In genomic region chr7:80974396-80975358, GRCh38 we compare ENCODE assay signal across 32 cellular contexts. TPM values are rescaled to one million over a fixed set of nuclear protein-coding genes. Genes with fewer than 3 reads are reported as not detected.
"Had no signal": no experiment of that assay in that cellular context is flagged by ENCODE, and none has a peak within 500 bp of the region (broad histone marks: within the 10 kb centered on the region; RNA-seq: fewer than 3 reads in every experiment).

No MANE protein-coding gene starts in this region.

- H3K4me3 Mint-ChIP-seq: activated naive CD4-positive, alpha-beta T cell treated with anti-CD3 and anti-CD28 coated beads for 36 hours; activated naive CD8-positive, alpha-beta T cell treated with anti-CD3 and anti-CD28 coated beads for 36 hours; central memory CD8-positive, alpha-beta T cell; mesothelial cell of epicardium; naive B cell; nephron progenitor cell; stimulated activated naive B cell treated with anti-CD40 and anti-IgM and Interleukin-4, amounts not matched to agents 10 μg/mL and 1 μg/mL and 100 μg/mL, for 72 hours; T-helper 2 cell treated with Interferon-gamma antibody and Interleukin-4, amounts not matched to agents 5 μg/mL and 100 μg/mL, for 36 hours had no signal

- H3K4me3 ChIP-seq: adrenal gland, ascending aorta, esophagus squamous epithelium, pancreas, prostate gland, stomach, tibial artery had no signal

- H3K36me3 ChIP-seq: adrenal gland, ascending aorta, esophagus squamous epithelium, pancreas, prostate gland, stomach, tibial artery had no signal

- H3K36me3 Mint-ChIP-seq: activated naive CD8-positive, alpha-beta T cell treated with anti-CD3 and anti-CD28 coated beads for 36 hours; naive B cell; stimulated activated naive B cell treated with anti-CD40 and anti-IgM and Interleukin-4, amounts not matched to agents 10 μg/mL and 1 μg/mL and 100 μg/mL, for 72 hours had no signal

- H3K27me3 Mint-ChIP-seq: activated naive CD8-positive, alpha-beta T cell treated with anti-CD3 and anti-CD28 coated beads for 36 hours; central memory CD8-positive, alpha-beta T cell; naive B cell; stimulated activated naive B cell treated with anti-CD40 and anti-IgM and Interleukin-4, amounts not matched to agents 10 μg/mL and 1 μg/mL and 100 μg/mL, for 72 hours had no signal

- H3K27me3 ChIP-seq: adrenal gland, ascending aorta, esophagus squamous epithelium, pancreas, stomach, tibial artery had no signal

- H3K27ac ChIP-seq: adrenal gland, ascending aorta, epithelial cell of prostate, esophagus squamous epithelium, pancreas, prostate gland, stomach, tibial artery had no signal

- H3K4me1 ChIP-seq: adrenal gland, ascending aorta, esophagus squamous epithelium, pancreas, prostate gland, stomach, tibial artery had no signal

- H3K4me1 Mint-ChIP-seq: activated naive CD8-positive, alpha-beta T cell treated with anti-CD3 and anti-CD28 coated beads for 36 hours; central memory CD8-positive, alpha-beta T cell; mesothelial cell of epicardium; naive B cell; nephron progenitor cell; stimulated activated naive B cell treated with anti-CD40 and anti-IgM and Interleukin-4, amounts not matched to agents 10 μg/mL and 1 μg/mL and 100 μg/mL, for 72 hours had no signal

- FAIRE-seq: bronchial epithelial cell, colon, endometrium, frontal cortex, pancreas, small intestine had no signal

- H3K27ac Mint-ChIP-seq: activated naive CD4-positive, alpha-beta T cell treated with anti-CD3 and anti-CD28 coated beads for 36 hours; activated naive CD8-positive, alpha-beta T cell treated with anti-CD3 and anti-CD28 coated beads for 36 hours; mesothelial cell of epicardium; naive B cell; nephron progenitor cell; stimulated activated naive B cell treated with anti-CD40 and anti-IgM and Interleukin-4, amounts not matched to agents 10 μg/mL and 1 μg/mL and 100 μg/mL, for 72 hours; T-helper 2 cell treated with Interferon-gamma antibody and Interleukin-4, amounts not matched to agents 5 μg/mL and 100 μg/mL, for 36 hours had no signal

- H3K9me3 ChIP-seq: adrenal gland, ascending aorta, esophagus squamous epithelium, pancreas, prostate gland, tibial artery had no signal

- DNase-seq: activated CD4-positive, alpha-beta T cell treated with anti-CD3 and anti-CD28 coated beads for 4 hours; activated CD4-positive, alpha-beta T cell treated with anti-CD3 and anti-CD28 coated beads, Interleukin-2, amount 50 U/mL, for 4 hours; activated effector memory CD4-positive, alpha-beta T cell treated with Interleukin-2 at 50 U/mL for 16 hours; activated naive CD4-positive, alpha-beta T cell treated with anti-CD3 and anti-CD28 coated beads for 36 hours; activated naive CD8-positive, alpha-beta T cell treated with anti-CD3 and anti-CD28 coated beads for 36 hours; activated T-cell treated with anti-CD3 and anti-CD28 coated beads for 4 hours; adrenal gland; effector CD8-positive, alpha-beta T cell; esophagus squamous epithelium; kidney; left colon; mammary epithelial cell; naive B cell; nephron progenitor cell; retina; small intestine; stimulated activated CD4-positive, alpha-beta T cell treated with anti-CD3 and anti-CD28 coated beads, Interleukin-1b, Interleukin-23, amount 100 ng/mL, for 48 hours; stimulated activated naive B cell treated with anti-CD40 and anti-IgM and Interleukin-4, amounts not matched to agents 10 μg/mL and 1 μg/mL and 100 μg/mL, for 72 hours; stomach; T-helper 1 cell; tibial artery had no signal

RNA-seq across cellular contexts. Expression of gene SEMA3C, which starts 55.8 kb away (rescaled TPM):
- total RNA-seq: activated naive CD4-positive, alpha-beta T cell treated with anti-CD3 and anti-CD28 coated beads for 36 hours; activated naive CD8-positive, alpha-beta T cell treated with anti-CD3 and anti-CD28 coated beads for 36 hours had no signal
